1 cellular context compared by ENCODE assay signal in genomic region chr20:44123874-44124535, GRCh38.
TF ChIP-seq lines count a peak whose summit lies in the region.

No MANE protein-coding gene starts in this region.

TF ChIP-seq in HepG2, 621 proteins besides CTCF, POLR2A, EP300 and RAD21 (continued from another document):
- no peak for TF ChIP-seq ELK4 (CRISPR knock-in tag; IDR thresholded peaks at IDR 0.05; ENCODE audit: borderline replicate concordance)
